Comparison of ENCODE assay signal across 8 cellular contexts in genomic region chr9:2053883-2054845, GRCh38. TPM values are rescaled to one million over a fixed set of nuclear protein-coding genes. Genes with fewer than 3 reads are reported as not detected.
A peak's percentile ranks its signal among the peaks of the same experiment; 100 is the strongest.
DNase-seq lines count a peak whose midpoint lies in the region; ATAC-seq and TF ChIP-seq lines count a peak whose summit lies in the region.

No MANE protein-coding gene starts in this region.

- no peaks in the 10 kb centered on the region for H3K36me3 ChIP-seq in A673 (ENCODE audit: insufficient read depth, low read length, poor library complexity, severe bottlenecking)

- DNase-seq in A673 (ENCODE audit: low spot score) (peak; percentile 5), GM19240 (ENCODE audit: insufficient read length, low spot score) (peak; percentile 40), activated T-cell treated with anti-CD3 and anti-CD28 coated beads for 24 hours (ENCODE audit: low read depth) (peak; percentile 55), globus pallidus (ENCODE audit: low spot score) (peak; percentile 79), NCI-H2029 (lab: John Stamatoyannopoulos, UW) (no peak), NCI-H146 treated with DMSO at 0.1 percent for 48 hours (lab: John Stamatoyannopoulos, UW; ENCODE audit: unreplicated experiment) (no peak)
- DNase-seq in stimulated activated CD4-positive, alpha-beta T cell treated with anti-CD3 and anti-CD28 coated beads, Interleukin-2, amount 100 ng/mL, for 24 hours = peak; percentile 59 to 64

- CTCF ChIA-PET in A673 (lab: Charles Lee) = no interaction called here

- H3K27ac ChIP-seq in A673 (ENCODE audit: low read depth, low read length, poor library complexity, severe bottlenecking) = no peak overlapping the region

- H3K9me3 ChIP-seq in A673 (ENCODE audit: low read depth, low read length, poor library complexity, severe bottlenecking) = no peaks in the 10 kb centered on the region

- H3K4me1 ChIP-seq in A673 (ENCODE audit: insufficient read depth, low read length, poor library complexity, severe bottlenecking) = peaks cover 16% of the 10 kb centered on the region

- peak; percentile 94 for ATAC-seq in HG03442 (IDR thresholded peaks at IDR 0.05; ENCODE audit: unreplicated experiment)

- no peak for TF ChIP-seq CTCF in A673 (conservative IDR thresholded peaks at IDR 0.05; ENCODE audit: low read depth, low read length)

- H3K27me3 ChIP-seq in A673 (replicated peaks; ENCODE audit: insufficient read depth, low read depth, low read length, poor library complexity) = no peaks in the 10 kb centered on the region

- BruUV-seq in A673 (replicated peaks; lab: Mats Ljungman, UMichigan) = no TSS peak

- intact Hi-C loops in A673 (cut with micrococcal nuclease; ENCODE audit: unreplicated experiment) = no loop called here

- POLR2A ChIA-PET in A673 (lab: Charles Lee; ENCODE audit: low non-redundant PET) = no interaction called here

- H3K4me3 ChIP-seq in A673 (ENCODE audit: low read depth, low read length, poor library complexity, severe bottlenecking) = no peak overlapping the region

RNA-seq across cellular contexts. Expression of gene SMARCA2, which starts 39.0 kb away (rescaled TPM):
- 59.6 and 69.0 TPM in 2 replicates for total RNA-seq in A673 (2021)

Comparison
In these comparisons a context has a peak if more than half of its experiments do, and no peak if none do; other contexts are left out.
1. DNase-seq: peak in A673 (single experiment), GM19240 (single experiment), activated T-cell treated with anti-CD3 and anti-CD28 coated beads for 24 hours (single experiment), globus pallidus (single experiment) and stimulated activated CD4-positive, alpha-beta T cell treated with anti-CD3 and anti-CD28 coated beads, Interleukin-2, amount 100 ng/mL, for 24 hours (2 of 2); none in NCI-H2029 (single experiment) and NCI-H146 treated with DMSO at 0.1 percent for 48 hours (single experiment).